21 cellular contexts compared by ENCODE assay signal in genomic region chr7:4783762-4784351, GRCh38.
"Had no signal": no experiment of that assay in that cellular context is flagged by ENCODE, and none has a peak within 500 bp of the region (broad histone marks: within the 10 kb centered on the region; RNA-seq: fewer than 3 reads in every experiment).

No MANE protein-coding gene starts in this region.

- H3K27ac ChIP-seq: neural progenitor cell, ovary, psoas muscle, stomach, testis, tibial nerve, upper lobe of left lung had no signal

- H3K27me3 Mint-ChIP-seq: naive B cell; natural killer cell treated with Interleukin-12 subunit alpha and Interleukin-12 subunit beta and Interleukin-15 and Interleukin-18, amount 100 ng/mL, for 72 hours; stimulated activated naive B cell treated with anti-CD40 and anti-IgM and Interleukin-4, amounts not matched to agents 10 μg/mL and 1 μg/mL and 100 μg/mL, for 72 hours had no signal

- H3K36me3 ChIP-seq: neural progenitor cell, ovary had no signal

- H3K4me3 ChIP-seq: dorsolateral prefrontal cortex, mucosa of descending colon, neural progenitor cell, ovary, psoas muscle, skin epidermis, stomach, testis, tibial nerve, upper lobe of left lung had no signal

- H3K4me1 ChIP-seq: neural progenitor cell, psoas muscle, testis, tibial nerve, upper lobe of left lung had no signal

- H3K9me3 ChIP-seq: mucosa of descending colon, ovary, psoas muscle, stomach, testis, tibial nerve, upper lobe of left lung had no signal

- ATAC-seq: natural killer cell treated with Interleukin-12 subunit alpha and Interleukin-12 subunit beta and Interleukin-15 and Interleukin-18, amount 100 ng/mL, for 72 hours; psoas muscle; stimulated activated naive B cell treated with anti-CD40 and anti-IgM and Interleukin-4, amounts not matched to agents 10 μg/mL and 1 μg/mL and 100 μg/mL, for 72 hours had no signal

- H3K4me3 Mint-ChIP-seq: mesothelial cell of epicardium; naive B cell; natural killer cell treated with Interleukin-12 subunit alpha and Interleukin-12 subunit beta and Interleukin-15 and Interleukin-18, amount 100 ng/mL, for 72 hours; neural progenitor cell; stimulated activated naive B cell treated with anti-CD40 and anti-IgM and Interleukin-4, amounts not matched to agents 10 μg/mL and 1 μg/mL and 100 μg/mL, for 72 hours had no signal

- DNase-seq: central memory CD4-positive, alpha-beta T cell; effector CD4-positive, alpha-beta T cell; head of caudate nucleus; mesenchymal stem cell; mucosa of descending colon; naive B cell; nucleus accumbens; psoas muscle; stimulated activated CD4-positive, alpha-beta T cell treated with anti-CD3 and anti-CD28 coated beads, Interleukin-15, amount 100 ng/mL, for 24 hours; stimulated activated CD4-positive, alpha-beta T cell treated with anti-CD3 and anti-CD28 coated beads, Interleukin-2, amount 100 ng/mL, for 48 hours; stimulated activated naive B cell treated with anti-CD40 and anti-IgM and Interleukin-4, amounts not matched to agents 10 μg/mL and 1 μg/mL and 100 μg/mL, for 72 hours; stomach; testis had no signal

- H3K27ac Mint-ChIP-seq: mesothelial cell of epicardium; naive B cell; natural killer cell treated with Interleukin-12 subunit alpha and Interleukin-12 subunit beta and Interleukin-15 and Interleukin-18, amount 100 ng/mL, for 72 hours; neural progenitor cell; stimulated activated naive B cell treated with anti-CD40 and anti-IgM and Interleukin-4, amounts not matched to agents 10 μg/mL and 1 μg/mL and 100 μg/mL, for 72 hours had no signal

- H3K27me3 ChIP-seq: dorsolateral prefrontal cortex, neural progenitor cell, ovary, stomach, testis, tibial nerve, upper lobe of left lung had no signal

- H3K4me1 Mint-ChIP-seq: mesothelial cell of epicardium, neural progenitor cell had no signal

- H3K9me3 Mint-ChIP-seq: mesothelial cell of epicardium; naive B cell; natural killer cell treated with Interleukin-12 subunit alpha and Interleukin-12 subunit beta and Interleukin-15 and Interleukin-18, amount 100 ng/mL, for 72 hours; neural progenitor cell; stimulated activated naive B cell treated with anti-CD40 and anti-IgM and Interleukin-4, amounts not matched to agents 10 μg/mL and 1 μg/mL and 100 μg/mL, for 72 hours had no signal

- H3K36me3 Mint-ChIP-seq: natural killer cell treated with Interleukin-12 subunit alpha and Interleukin-12 subunit beta and Interleukin-15 and Interleukin-18, amount 100 ng/mL, for 72 hours; neural progenitor cell had no signal
